ENCODE assay signal across 22 cellular contexts in the genomic region with DNA sequence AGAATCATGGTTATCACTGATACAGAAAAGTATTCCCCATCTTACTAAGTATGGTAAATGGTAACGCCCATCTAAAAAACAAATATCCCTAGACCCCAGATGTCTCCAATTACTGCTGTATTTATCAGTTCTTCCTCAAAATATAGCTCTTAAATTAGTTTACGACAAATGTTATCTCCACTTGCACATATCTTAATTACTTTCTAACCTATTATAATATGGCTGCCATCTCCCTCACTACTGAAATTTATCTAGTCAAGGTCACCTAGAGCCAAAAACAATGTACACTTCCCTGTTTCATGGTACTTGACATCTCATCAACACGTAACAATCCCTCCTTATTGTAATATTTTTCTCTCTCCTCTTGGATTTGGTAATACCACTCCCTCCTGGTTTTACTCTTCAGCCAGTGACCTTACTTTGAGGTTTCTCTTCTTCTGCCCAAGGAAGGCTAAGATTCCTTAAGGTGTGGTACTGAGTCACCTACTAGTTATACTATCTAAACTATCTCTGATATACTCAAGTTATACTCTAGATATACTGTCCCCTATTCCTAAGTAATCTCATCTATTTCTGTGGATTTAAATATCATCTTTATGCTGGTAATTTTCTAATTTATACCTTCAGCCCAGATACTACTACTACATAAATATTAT. TPM values are rescaled to one million over a fixed set of nuclear protein-coding genes. Genes with fewer than 3 reads are reported as not detected.
DNase-seq lines count a peak whose midpoint lies in the region; ATAC-seq and TF ChIP-seq lines count a peak whose summit lies in the region.
"Had no signal": no experiment of that assay in that cellular context is flagged by ENCODE, and none has a peak within 500 bp of the region (broad histone marks: within the 10 kb centered on the region; RNA-seq: fewer than 3 reads in every experiment).

No MANE protein-coding gene starts in this region.

- peaks cover 16% of the 10 kb centered on the region for H3K9me3 Mint-ChIP-seq in nephron progenitor cell
- no peaks in the 10 kb centered on the region for H3K9me3 Mint-ChIP-seq in activated T-helper 1 cell treated with anti-CD3 and anti-CD28 coated beads, Interleukin-12 subunit alpha, Interleukin-12 subunit beta, Interleukin-2, Interleukin-4 antibody, amounts not matched to agents 30 ng/mL and 10 ng/mL and 1 ng/mL, durations not matched to agents 14 hours and 24 hours and 36 hours

- no peaks in the 10 kb centered on the region for H3K9me2 ChIP-seq in SK-N-SH
- H3K9me2 ChIP-seq in MM.1S (replicated peaks; ENCODE audit: insufficient read depth, low read length): no peaks in the 10 kb centered on the region

- peak in 1 of 2 experiments; percentile 26; a peak in 1 of 4 replicates for TF ChIP-seq EP300 in SK-N-SH (IDR thresholded peaks at IDR 0.05; ENCODE audit: borderline replicate concordance in 1 of 2, low read depth in 1 of 2, low read length in 1 of 2)

- WGBS in SK-N-SH (ENCODE audit: low lambda C conversion rate): 83% methylated on average over 3 of the region's 3 CpGs

- H3K79me2 ChIP-seq in SK-N-SH (ENCODE audit: insufficient read depth) (peaks cover 98% of the 10 kb centered on the region), MM.1S (ENCODE audit: low read length) (peaks cover 99% of the 10 kb centered on the region)

- no peak for ATAC-seq in GM21723 (IDR thresholded peaks at IDR 0.05; ENCODE audit: unreplicated experiment)

- POLR2A ChIA-PET in HEK293 (lab: Yijun Ruan, JAX) (no interaction called here), SK-N-SH (lab: Yijun Ruan, JAX) (no interaction called here)

- H3K4me3 ChIP-seq in HEK293 (ENCODE audit: low read depth, low read length): no peak overlapping the region
- no peak overlapping the region for H3K4me3 ChIP-seq in SK-N-SH (ENCODE audit: low read depth in 2 of 2, low read length in 1 of 2)
- H3K4me3 ChIP-seq in epithelial cell of esophagus (ENCODE audit: low read length): no peak overlapping the region
- H3K4me3 ChIP-seq in MM.1S (ENCODE audit: low read length): no peak overlapping the region
- H3K4me3 ChIP-seq: BLaER1, GM23248, PC-9, SJSA1 had no signal

- no peaks in the 10 kb centered on the region for H3K27me3 ChIP-seq in SK-N-SH (ENCODE audit: insufficient read depth)
- no peaks in the 10 kb centered on the region for H3K27me3 ChIP-seq in MM.1S (replicated peaks; ENCODE audit: insufficient read depth, low read length)
- H3K27me3 ChIP-seq: BLaER1, SJSA1 had no signal

- no peak overlapping the region for H3K27ac ChIP-seq in HEK293 (ENCODE audit: extremely low read depth, low read depth, low read length)
- H3K27ac ChIP-seq in SK-N-SH (ENCODE audit: low read depth in 2 of 2, low read length in 1 of 2): peak overlapping the region in 1 of 2 experiments; percentile 47; a peak in 2 of 4 replicates
- H3K27ac ChIP-seq in MM.1S (ENCODE audit: low read length): no peak overlapping the region
- H3K27ac ChIP-seq: BLaER1, GM23248, PC-9, SJSA1 had no signal

- peak; percentile 8 for DNase-seq in SK-N-SH
- DNase-seq in epithelial cell of esophagus (ENCODE audit: low read depth): peak; percentile 27
- DNase-seq in nephron progenitor cell: no peak
- no peak for DNase-seq in activated T-helper 1 cell treated with anti-CD3 and anti-CD28 coated beads, Interleukin-12 subunit alpha, Interleukin-12 subunit beta, Interleukin-2, Interleukin-4 antibody, amounts not matched to agents 30 ng/mL and 10 ng/mL and 1 ng/mL, durations not matched to agents 14 hours and 24 hours and 36 hours (ENCODE audit: low spot score)
- DNase-seq in MM.1S: no peak
- no peak for DNase-seq in NCI-H2029 (lab: John Stamatoyannopoulos, UW)
- DNase-seq: CD4-positive, CD25-positive, alpha-beta regulatory T cell; GM23248; H7; KG1; MV-4-11; NCI-H1105; NCI-H146; NCI-H1930; NCI-H446; NCI-H524 treated with DMSO at 0.1 percent for 48 hours; PC-9; Right ventricle myocardium superior had no signal

- no peak overlapping the region for H2AFZ ChIP-seq in SK-N-SH (ENCODE audit: low read depth)
- H2AFZ ChIP-seq in MM.1S (ENCODE audit: low read length): no peak overlapping the region
- H2AFZ ChIP-seq: GM23248, PC-9 had no signal

- H3F3A ChIP-seq in SK-N-SH (replicated peaks; ENCODE audit: insufficient read depth) (no peaks in the 10 kb centered on the region), MM.1S (ENCODE audit: insufficient read depth, low read length) (no peaks in the 10 kb centered on the region)

- H3K27ac Mint-ChIP-seq in nephron progenitor cell: peak overlapping the region; percentile 3
- no peak overlapping the region for H3K27ac Mint-ChIP-seq in activated T-helper 1 cell treated with anti-CD3 and anti-CD28 coated beads, Interleukin-12 subunit alpha, Interleukin-12 subunit beta, Interleukin-2, Interleukin-4 antibody, amounts not matched to agents 30 ng/mL and 10 ng/mL and 1 ng/mL, durations not matched to agents 14 hours and 24 hours and 36 hours
- H3K27ac Mint-ChIP-seq: CD4-positive, CD25-positive, alpha-beta regulatory T cell had no signal

- H3K4me1 Mint-ChIP-seq in nephron progenitor cell: peaks cover 17% of the 10 kb centered on the region
- no peaks in the 10 kb centered on the region for H3K4me1 Mint-ChIP-seq in activated T-helper 1 cell treated with anti-CD3 and anti-CD28 coated beads, Interleukin-12 subunit alpha, Interleukin-12 subunit beta, Interleukin-2, Interleukin-4 antibody, amounts not matched to agents 30 ng/mL and 10 ng/mL and 1 ng/mL, durations not matched to agents 14 hours and 24 hours and 36 hours (ENCODE audit: low read depth)

- peaks cover 17% of the 10 kb centered on the region for H4K20me1 ChIP-seq in SK-N-SH (ENCODE audit: insufficient read depth)
- peaks cover 40% of the 10 kb centered on the region for H4K20me1 ChIP-seq in MM.1S (ENCODE audit: insufficient read depth, low read length)

- intact Hi-C loops in activated T-helper 1 cell treated with anti-CD3 and anti-CD28 coated beads, Interleukin-12 subunit alpha, Interleukin-12 subunit beta, Interleukin-2, Interleukin-4 antibody, amounts not matched to agents 30 ng/mL and 10 ng/mL and 1 ng/mL, durations not matched to agents 14 hours and 24 hours and 36 hours (cut with micrococcal nuclease): no loop called here

- H3K9me3 ChIP-seq in HEK293 (ENCODE audit: control insufficient read depth, insufficient read depth, low read depth, low read length): no peaks in the 10 kb centered on the region
- H3K9me3 ChIP-seq in SK-N-SH: no peaks in the 10 kb centered on the region
- H3K9me3 ChIP-seq in MM.1S (replicated peaks; ENCODE audit: insufficient read depth, low read length): no peaks in the 10 kb centered on the region
- H3K9me3 ChIP-seq: SJSA1 had no signal

- no peaks in the 10 kb centered on the region for H3K27me3 Mint-ChIP-seq in nephron progenitor cell (ENCODE audit: low read depth, poor library complexity)
- peaks cover 11% of the 10 kb centered on the region for H3K27me3 Mint-ChIP-seq in activated T-helper 1 cell treated with anti-CD3 and anti-CD28 coated beads, Interleukin-12 subunit alpha, Interleukin-12 subunit beta, Interleukin-2, Interleukin-4 antibody, amounts not matched to agents 30 ng/mL and 10 ng/mL and 1 ng/mL, durations not matched to agents 14 hours and 24 hours and 36 hours (ENCODE audit: insufficient read depth)
- H3K27me3 Mint-ChIP-seq: CD4-positive, CD25-positive, alpha-beta regulatory T cell had no signal

- TF ChIP-seq CTCF in HEK293 (tag by site-specific recombination; IDR thresholded peaks at IDR 0.05): no peak
- no peak for TF ChIP-seq CTCF in SK-N-SH (IDR thresholded peaks at IDR 0.05)
- TF ChIP-seq CTCF in epithelial cell of esophagus (IDR thresholded peaks at IDR 0.05; ENCODE audit: insufficient read depth, low read depth, low read length, missing control alignments): no peak
- TF ChIP-seq CTCF in nephron progenitor cell (IDR thresholded peaks at IDR 0.05): no peak
- no peak for TF ChIP-seq CTCF in MM.1S (IDR thresholded peaks at IDR 0.05; ENCODE audit: low read length)

- H3K36me3 Mint-ChIP-seq in nephron progenitor cell (ENCODE audit: low read depth): peaks cover 43% of the 10 kb centered on the region
- H3K36me3 Mint-ChIP-seq in activated T-helper 1 cell treated with anti-CD3 and anti-CD28 coated beads, Interleukin-12 subunit alpha, Interleukin-12 subunit beta, Interleukin-2, Interleukin-4 antibody, amounts not matched to agents 30 ng/mL and 10 ng/mL and 1 ng/mL, durations not matched to agents 14 hours and 24 hours and 36 hours (ENCODE audit: low read depth): no peaks in the 10 kb centered on the region
- H3K36me3 Mint-ChIP-seq: CD4-positive, CD25-positive, alpha-beta regulatory T cell had no signal

- H3K9ac ChIP-seq in SK-N-SH: no peak overlapping the region
- H3K9ac ChIP-seq in MM.1S (ENCODE audit: low read length): no peak overlapping the region
- H3K9ac ChIP-seq: BLaER1, GM23248 had no signal

- H3K4me2 ChIP-seq in SK-N-SH (no peak overlapping the region), MM.1S (ENCODE audit: low read depth, low read length) (no peak overlapping the region)
- H3K4me2 ChIP-seq: BLaER1, PC-9 had no signal

- H3K36me3 ChIP-seq in HEK293 (ENCODE audit: control insufficient read depth in 2 of 2, insufficient read depth in 1 of 2, low read length in 2 of 2): no peaks in the 10 kb centered on the region
- no peaks in the 10 kb centered on the region for H3K36me3 ChIP-seq in SK-N-SH (replicated peaks in 1 of 2; ENCODE audit: control insufficient read depth in 1 of 2, insufficient read depth in 2 of 2, low read length in 1 of 2)
- no peaks in the 10 kb centered on the region for H3K36me3 ChIP-seq in MM.1S (replicated peaks; ENCODE audit: insufficient read depth, low read length)
- H3K36me3 ChIP-seq: SJSA1 had no signal

- no peak for TF ChIP-seq RAD21 in SK-N-SH (IDR thresholded peaks at IDR 0.05; ENCODE audit: low read length)

- H3K4me1 ChIP-seq in HEK293 (ENCODE audit: control insufficient read depth, insufficient read depth, low read length): 0 out of 2 replicates have a peak, but pooled peaks cover 3% of the 10 kb centered on the region
- H3K4me1 ChIP-seq in SK-N-SH (ENCODE audit: control insufficient read depth in 1 of 2, insufficient read depth in 2 of 2, low read depth in 1 of 2, low read length in 1 of 2): peaks cover 5 to 43% of the 10 kb centered on the region in 2 experiments; a peak in 3 of 4 replicates
- peaks cover 10% of the 10 kb centered on the region; the same call in 1 of the 2 replicates for H3K4me1 ChIP-seq in MM.1S (ENCODE audit: low read length)
- H3K4me1 ChIP-seq: BLaER1, SJSA1 had no signal

- H3K4me3 Mint-ChIP-seq in nephron progenitor cell: no peak overlapping the region
- no peak overlapping the region for H3K4me3 Mint-ChIP-seq in activated T-helper 1 cell treated with anti-CD3 and anti-CD28 coated beads, Interleukin-12 subunit alpha, Interleukin-12 subunit beta, Interleukin-2, Interleukin-4 antibody, amounts not matched to agents 30 ng/mL and 10 ng/mL and 1 ng/mL, durations not matched to agents 14 hours and 24 hours and 36 hours

- CTCF ChIA-PET in HEK293 (lab: Yijun Ruan, JAX) (no interaction called here), SK-N-SH (lab: Yijun Ruan, JAX) (interaction anchor here (1.1 to 1.4 kb wide), 2 partner anchors 9 to 204 kb away, joined by 3 read pairs; partner anchors contain the start of gene LCORL)

RNA-seq across cellular contexts. Expression of gene LCORL, which starts 8.6 kb away (rescaled TPM):
- 1.9 and 2.7 TPM in 2 replicates for polyA plus RNA-seq in SK-N-SH (2012; rRNA removed)
- polyA plus RNA-seq in SK-N-SH (2012; cell fraction: cytosol; rRNA removed): 3.8 and 4.1 TPM in 2 replicates
- polyA plus RNA-seq in SK-N-SH (2012; cell fraction: nucleus; rRNA removed): 3.0 TPM in 2 replicates
- total RNA-seq in activated T-helper 1 cell treated with anti-CD3 and anti-CD28 coated beads, Interleukin-12 subunit alpha, Interleukin-12 subunit beta, Interleukin-2, Interleukin-4 antibody, amounts not matched to agents 30 ng/mL and 10 ng/mL and 1 ng/mL, durations not matched to agents 14 hours and 24 hours and 36 hours: 8.7 TPM in 2 replicates

Comparison
In these comparisons a context has a peak if more than half of its experiments do, and no peak if none do; other contexts are left out.
1. DNase-seq: peak in SK-N-SH (single experiment) and epithelial cell of esophagus (single experiment); none in nephron progenitor cell (single experiment), activated T-helper 1 cell treated with anti-CD3 and anti-CD28 coated beads, Interleukin-12 subunit alpha, Interleukin-12 subunit beta, Interleukin-2, Interleukin-4 antibody, amounts not matched to agents 30 ng/mL and 10 ng/mL and 1 ng/mL, durations not matched to agents 14 hours and 24 hours and 36 hours (single experiment), MM.1S (single experiment) and NCI-H2029 (single experiment).